ENCODE assay signal across 1 cellular context in the genomic region with DNA sequence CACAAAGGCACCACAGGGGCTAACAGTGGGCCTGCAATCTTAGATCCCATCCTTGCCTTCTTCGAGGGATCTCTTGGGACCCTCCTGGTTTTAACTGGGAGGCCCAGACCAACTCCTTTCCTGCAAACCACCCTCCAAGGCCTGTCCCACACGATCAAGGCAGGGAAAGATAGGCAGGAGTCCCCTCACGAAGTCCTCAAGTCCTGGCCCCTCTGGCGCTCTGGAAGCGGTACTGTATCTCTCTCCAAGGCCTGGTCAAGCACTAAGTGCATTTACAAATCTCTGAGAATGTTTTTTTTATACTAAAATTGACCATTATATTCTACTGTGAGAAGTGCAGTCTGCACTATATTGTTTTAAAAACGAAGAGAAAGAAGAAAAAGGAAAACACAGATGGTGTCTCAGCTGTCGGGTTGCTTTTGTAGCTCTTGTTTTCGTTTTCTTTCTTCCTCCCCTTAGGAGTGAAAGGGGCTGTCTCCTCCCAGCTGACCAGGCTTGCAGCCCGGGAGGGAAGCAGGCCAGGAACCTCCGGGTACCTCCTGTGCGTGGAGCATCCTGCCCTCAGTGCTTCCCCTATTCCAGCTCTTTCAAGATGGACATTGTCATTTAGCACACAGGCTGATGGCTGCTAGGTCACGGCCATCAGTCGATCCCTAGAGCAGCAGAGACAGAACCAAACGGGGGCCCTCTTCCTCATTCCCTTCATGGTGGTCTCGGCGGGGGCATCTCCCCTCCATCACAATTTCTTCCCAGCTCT.
TF ChIP-seq lines count a peak whose summit lies in the region.

No MANE protein-coding gene starts in this region.

TF ChIP-seq in HepG2, 621 proteins besides CTCF, POLR2A, EP300 and RAD21 (continued from another document):
- TF ChIP-seq, protein P1, sequence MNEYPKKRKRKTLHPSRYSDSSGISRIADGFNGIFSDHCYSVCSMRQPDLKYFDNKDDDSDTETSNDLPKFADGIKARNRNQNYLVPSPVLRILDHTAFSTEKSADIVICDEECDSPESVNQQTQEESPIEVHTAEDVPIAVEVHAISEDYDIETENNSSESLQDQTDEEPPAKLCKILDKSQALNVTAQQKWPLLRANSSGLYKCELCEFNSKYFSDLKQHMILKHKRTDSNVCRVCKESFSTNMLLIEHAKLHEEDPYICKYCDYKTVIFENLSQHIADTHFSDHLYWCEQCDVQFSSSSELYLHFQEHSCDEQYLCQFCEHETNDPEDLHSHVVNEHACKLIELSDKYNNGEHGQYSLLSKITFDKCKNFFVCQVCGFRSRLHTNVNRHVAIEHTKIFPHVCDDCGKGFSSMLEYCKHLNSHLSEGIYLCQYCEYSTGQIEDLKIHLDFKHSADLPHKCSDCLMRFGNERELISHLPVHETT (CRISPR knock-in tag; conservative IDR thresholded peaks at IDR 0.05): no peak
